ENCODE assay signal across 10 cellular contexts in the genomic region with DNA sequence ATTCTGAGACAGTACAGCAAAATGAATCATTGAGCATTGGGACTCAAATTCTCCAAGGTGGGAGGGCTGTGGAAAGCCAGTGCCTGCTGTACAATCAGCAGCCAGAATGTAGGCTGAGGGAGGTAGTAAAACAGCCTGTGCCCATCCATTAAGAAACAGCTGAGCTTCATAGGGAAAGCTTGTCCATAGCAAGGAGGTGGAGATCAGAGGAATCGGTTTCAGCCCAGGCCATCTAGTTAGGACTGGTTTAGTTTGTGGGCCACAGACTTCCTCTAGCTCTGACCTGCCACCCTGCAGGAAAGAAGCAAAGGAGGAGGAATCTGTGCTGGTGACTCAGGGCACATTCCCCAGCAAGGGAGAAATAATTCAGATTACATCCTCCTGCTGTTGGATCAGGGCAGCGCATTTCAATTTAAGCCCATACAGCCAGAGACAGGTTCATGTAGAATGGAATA.
DNase-seq lines count a peak whose midpoint lies in the region; TF ChIP-seq lines count a peak whose summit lies in the region.
"Had no signal": no experiment of that assay in that cellular context is flagged by ENCODE, and none has a peak within 500 bp of the region (broad histone marks: within the 10 kb centered on the region; RNA-seq: fewer than 3 reads in every experiment).

No MANE protein-coding gene starts in this region.

- H3K4me3 ChIP-seq in AG04449 (ENCODE audit: low read depth, low read length) (no peak overlapping the region), MG63 (no peak overlapping the region), endodermal cell (ENCODE audit: low read length) (no peak overlapping the region)

- H3K27ac Mint-ChIP-seq in endodermal cell, result no peak overlapping the region
- H3K27ac Mint-ChIP-seq: activated B cell treated with CpG ODN at 0.5 μM for 24 hours had no signal

- CTCF ChIA-PET in AG04449 (lab: Yijun Ruan, JAX), result interaction anchor here (0.7 to 1.4 kb wide), 2 partner anchors 52 to 199 kb away, joined by 3 to 4 read pairs; no protein-coding TSS in a partner anchor

- H3K9me3 Mint-ChIP-seq in endodermal cell, result no peaks in the 10 kb centered on the region
- H3K9me3 Mint-ChIP-seq: activated B cell treated with CpG ODN at 0.5 μM for 24 hours had no signal

- peak overlapping the region; percentile 26 for H3K27ac ChIP-seq in endodermal cell (ENCODE audit: low read depth, low read length)

- H3K4me1 Mint-ChIP-seq in endodermal cell, result peaks cover 26% of the 10 kb centered on the region

- 80 to 88% methylated on average over 2 of the region's 2 CpGs for WGBS in endodermal cell (ENCODE audit: insufficient coverage in 1 of 2, insufficient read length in 1 of 2), 2 experiments

- H3K4me3 Mint-ChIP-seq in endodermal cell, result no peak overlapping the region
- H3K4me3 Mint-ChIP-seq: activated B cell treated with CpG ODN at 0.5 μM for 24 hours had no signal

- H3K27me3 ChIP-seq in MG63 (no peaks in the 10 kb centered on the region), endodermal cell (ENCODE audit: control insufficient read depth, insufficient read depth, low read length, poor library complexity, severe bottlenecking) (no peaks in the 10 kb centered on the region)

- POLR2A ChIA-PET in AG04449 (lab: Yijun Ruan, JAX), result no interaction called here

- DNase-seq in AG04449 (ENCODE audit: low read depth, low spot score), result peak; percentile 53
- peak; percentile 71 for DNase-seq in MG63
- peak; percentile 70 for DNase-seq in endodermal cell
- DNase-seq in mucosa of gallbladder (ENCODE audit: low spot score), result peak; percentile 62
- DNase-seq in activated gamma-delta T cell (lab: John Stamatoyannopoulos, UW), result no peak
- no peak for DNase-seq in NOMO-1 treated with DMSO at 0.1 percent for 48 hours (lab: John Stamatoyannopoulos, UW; ENCODE audit: unreplicated experiment)
- DNase-seq in MV-4-11 (lab: John Stamatoyannopoulos, UW), result no peak
- DNase-seq in NCI-H774 (lab: John Stamatoyannopoulos, UW), result no peak
- DNase-seq: activated B cell treated with CpG ODN at 0.5 μM for 24 hours, DND-41 had no signal

- no peaks in the 10 kb centered on the region for H3K9me3 ChIP-seq in MG63
- no peaks in the 10 kb centered on the region for H3K9me3 ChIP-seq in endodermal cell (ENCODE audit: control insufficient read depth, low read length)

- H3K36me3 Mint-ChIP-seq in endodermal cell (ENCODE audit: low read depth), result no peaks in the 10 kb centered on the region

- H3K36me3 ChIP-seq in MG63 (no peaks in the 10 kb centered on the region), endodermal cell (ENCODE audit: control insufficient read depth, insufficient read depth, low read length) (no peaks in the 10 kb centered on the region)

- peaks cover 13% of the 10 kb centered on the region for H3K27me3 Mint-ChIP-seq in endodermal cell (ENCODE audit: insufficient read depth)
- H3K27me3 Mint-ChIP-seq: activated B cell treated with CpG ODN at 0.5 μM for 24 hours had no signal

- peak; percentile 43 for TF ChIP-seq CTCF in AG04449 (IDR thresholded peaks at IDR 0.05; ENCODE audit: insufficient read depth, low read length, missing control alignments)
- peak; percentile 60 for TF ChIP-seq CTCF in endodermal cell (conservative IDR thresholded peaks at IDR 0.05)

- H3K9ac ChIP-seq in endodermal cell (ENCODE audit: extremely low read depth, low read length, poor library complexity, severe bottlenecking), result no peak overlapping the region

- H3K4me1 ChIP-seq in endodermal cell (ENCODE audit: control insufficient read depth, insufficient read depth, low read length), result peaks cover 7% of the 10 kb centered on the region

Comparison
In these comparisons a context has a peak if more than half of its experiments do, and no peak if none do; other contexts are left out.
1. DNase-seq: peak in AG04449 (single experiment), MG63 (single experiment), endodermal cell (single experiment) and mucosa of gallbladder (single experiment); none in activated gamma-delta T cell (single experiment), NOMO-1 treated with DMSO at 0.1 percent for 48 hours (single experiment), MV-4-11 (single experiment) and NCI-H774 (single experiment).